In the genomic region with DNA sequence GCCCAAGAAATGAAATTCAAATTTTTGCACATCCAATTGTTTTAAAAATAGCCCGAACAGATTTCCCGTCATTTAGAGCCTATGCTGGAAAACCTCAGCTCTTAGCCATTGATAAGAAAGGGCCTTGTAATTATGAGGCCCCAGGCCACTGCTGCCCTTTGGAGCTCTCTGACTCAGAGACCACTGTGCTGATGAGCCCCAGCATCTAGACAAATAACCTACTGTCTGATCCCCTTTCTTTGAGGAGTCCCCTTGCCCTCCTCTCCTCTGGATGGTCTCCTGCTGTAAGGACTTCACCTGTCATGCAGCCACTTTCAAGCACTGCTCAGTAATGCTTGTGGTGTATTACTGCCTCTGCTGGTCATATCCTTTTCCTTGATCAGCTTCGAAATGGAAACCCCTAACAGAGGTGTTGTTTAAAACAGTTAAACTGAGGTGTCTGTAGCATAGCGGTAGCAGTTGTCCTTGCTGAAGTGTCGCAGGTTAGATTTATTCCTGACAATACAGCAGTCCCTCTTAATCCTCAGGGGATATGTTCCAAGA, we compare ENCODE assay signal across 16 cellular contexts.
"Had no signal": no experiment of that assay in that cellular context is flagged by ENCODE, and none has a peak within 500 bp of the region (broad histone marks: within the 10 kb centered on the region; RNA-seq: fewer than 3 reads in every experiment).

No MANE protein-coding gene starts in this region.

- H3K36me3 ChIP-seq: ascending aorta, colonic mucosa, gastrocnemius medialis, spleen, thyroid gland had no signal

- ATAC-seq: activated T-cell treated with anti-CD3 and anti-CD28 coated beads, Interleukin-2, amount 50 U/mL, for 72 hours; gastrocnemius medialis; left cardiac atrium; naive thymus-derived CD8-positive, alpha-beta T cell had no signal

- DNase-seq: activated CD4-positive, alpha-beta T cell treated with anti-CD3 and anti-CD28 coated beads, Interleukin-2, amount 50 U/mL, for 4 hours; activated effector memory CD4-positive, alpha-beta T cell treated with anti-CD3 and anti-CD28 coated beads, Interleukin-2, amount 50 U/mL, for 16 hours; activated naive CD4-positive, alpha-beta T cell treated with anti-CD3 and anti-CD28 coated beads, Interleukin-2, amount 50 U/mL, for 16 hours; activated T-cell treated with anti-CD3 and anti-CD28 coated beads, Interleukin-2, amount 50 U/mL, for 72 hours; colonic mucosa; gastrocnemius medialis; head of caudate nucleus; left cardiac atrium; naive thymus-derived CD8-positive, alpha-beta T cell; nucleus accumbens; posterior cingulate gyrus; spleen; stimulated activated naive CD4-positive, alpha-beta T cell treated with Interleukin-2 at 50 U/mL for 16 hours; T-helper 9 cell; thyroid gland had no signal

- H3K4me3 ChIP-seq: ascending aorta, colonic mucosa, gastrocnemius medialis, spleen, thyroid gland had no signal

- H3K27ac ChIP-seq: ascending aorta, colonic mucosa, gastrocnemius medialis, spleen, thyroid gland had no signal

- H3K4me1 ChIP-seq: ascending aorta, colonic mucosa, gastrocnemius medialis, spleen, thyroid gland had no signal

- H3K27me3 ChIP-seq: ascending aorta, colonic mucosa, gastrocnemius medialis, spleen, thyroid gland had no signal

- H3K9me3 ChIP-seq: colonic mucosa, gastrocnemius medialis, thyroid gland had no signal
